ENCODE assay signal across 11 cellular contexts in the genomic region with DNA sequence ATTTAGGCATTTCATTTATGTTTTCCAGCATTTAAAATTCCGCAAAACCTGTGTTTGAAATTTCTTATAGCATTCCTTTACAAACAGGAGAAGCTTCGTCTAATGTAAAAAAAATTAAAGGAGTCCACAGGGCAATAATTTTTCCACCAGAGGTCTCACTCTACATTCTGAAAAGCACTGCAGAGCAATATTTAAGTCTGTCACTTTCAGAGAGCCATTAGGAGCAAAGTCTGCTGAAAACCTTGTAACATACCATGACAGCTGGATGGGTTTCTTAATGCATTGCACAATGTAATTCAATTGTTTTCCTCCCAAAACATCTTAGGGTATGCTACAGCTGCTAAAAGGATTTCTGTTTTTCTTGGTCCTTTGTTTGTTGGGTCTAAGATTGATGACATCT. TPM values are rescaled to one million over a fixed set of nuclear protein-coding genes. Genes with fewer than 3 reads are reported as not detected.
DNase-seq lines count a peak whose midpoint lies in the region; FAIRE-seq and TF ChIP-seq lines count a peak whose summit lies in the region.
"Had no signal": no experiment of that assay in that cellular context is flagged by ENCODE, and none has a peak within 500 bp of the region (broad histone marks: within the 10 kb centered on the region; RNA-seq: fewer than 3 reads in every experiment).

No MANE protein-coding gene starts in this region.

- no peaks in the 10 kb centered on the region for H3K27me3 Mint-ChIP-seq in brain
- H3K27me3 Mint-ChIP-seq: activated naive CD8-positive, alpha-beta T cell treated with anti-CD3 and anti-CD28 coated beads for 36 hours had no signal

- H3K4me3 Mint-ChIP-seq in brain, result no peak overlapping the region
- H3K4me3 Mint-ChIP-seq: activated naive CD8-positive, alpha-beta T cell treated with anti-CD3 and anti-CD28 coated beads for 36 hours had no signal

- peaks cover 43% of the 10 kb centered on the region for H3K36me3 ChIP-seq in muscle layer of colon (ENCODE audit: insufficient read depth, low read length)

- H3K27ac ChIP-seq in muscle layer of colon (ENCODE audit: low read depth, low read length), result peak overlapping the region; percentile 40

- TF ChIP-seq CTCF in D721Med (IDR thresholded peaks at IDR 0.05; ENCODE audit: insufficient read depth, missing control alignments), result peak; percentile 30
- peak; percentile 50 for TF ChIP-seq CTCF in LNCaP clone FGC (IDR thresholded peaks at IDR 0.05; ENCODE audit: control insufficient read depth, extremely low read depth, insufficient read depth)
- peak; percentile 42 to 48 for TF ChIP-seq CTCF in brain (conservative IDR thresholded peaks at IDR 0.05)

- no peaks in the 10 kb centered on the region for H3K4me1 Mint-ChIP-seq in brain
- H3K4me1 Mint-ChIP-seq: activated naive CD8-positive, alpha-beta T cell treated with anti-CD3 and anti-CD28 coated beads for 36 hours had no signal

- peaks cover 25% of the 10 kb centered on the region for H3K4me1 ChIP-seq in muscle layer of colon (ENCODE audit: insufficient read depth, low read length)

- no peaks in the 10 kb centered on the region for H3K9me3 Mint-ChIP-seq in brain
- H3K9me3 Mint-ChIP-seq: activated naive CD8-positive, alpha-beta T cell treated with anti-CD3 and anti-CD28 coated beads for 36 hours had no signal

- no peaks in the 10 kb centered on the region for H3K27me3 ChIP-seq in muscle layer of colon (ENCODE audit: control insufficient read depth in 1 of 2, insufficient read depth in 2 of 2, low read length in 2 of 2)

- intact Hi-C loops in posterior vena cava (cut with DNase I), result no loop called here

- H3K36me3 Mint-ChIP-seq in brain, result peaks cover 35% of the 10 kb centered on the region

- H3K9me3 ChIP-seq in muscle layer of colon (ENCODE audit: low read length), result no peaks in the 10 kb centered on the region

- DNase-seq in D721Med (ENCODE audit: insufficient read length, low spot score) (no peak), LNCaP clone FGC (ENCODE audit: low read depth) (no peak), posterior vena cava (ENCODE audit: low spot score) (no peak), inferior parietal cortex (ENCODE audit: extremely low spot score) (no peak), NCI-H2227 (lab: John Stamatoyannopoulos, UW; ENCODE audit: unreplicated experiment) (no peak), NCI-H510A (lab: John Stamatoyannopoulos, UW) (no peak)
- DNase-seq: activated naive CD8-positive, alpha-beta T cell treated with anti-CD3 and anti-CD28 coated beads for 36 hours; SHP77 had no signal

- no peak overlapping the region for H3K27ac Mint-ChIP-seq in brain
- H3K27ac Mint-ChIP-seq: activated naive CD8-positive, alpha-beta T cell treated with anti-CD3 and anti-CD28 coated beads for 36 hours had no signal

- no peak overlapping the region for H3K9ac ChIP-seq in muscle layer of colon (ENCODE audit: low read length)

- FAIRE-seq in D721Med (lab: Jason Lieb, UNC), result no peak
- FAIRE-seq: GM18507 had no signal

- H3K4me3 ChIP-seq in LNCaP clone FGC (ENCODE audit: low read depth, low read length) (no peak overlapping the region), muscle layer of colon (ENCODE audit: low read depth in 1 of 2, low read length in 2 of 2) (no peak overlapping the region)

RNA-seq across cellular contexts. Expression of gene BAG2, which starts 18.0 kb away (rescaled TPM):
- 0.63 TPM for polyA plus RNA-seq in brain (ENCODE audit: insufficient read depth, low read depth, low replicate concordance)
- total RNA-seq in posterior vena cava, result 10 to 100 TPM; 32.6 to 45.8 TPM

RNA-seq across cellular contexts. Expression of gene RAB23, which starts 32.0 kb away (rescaled TPM):
- polyA plus RNA-seq in brain (ENCODE audit: insufficient read depth, low read depth, low replicate concordance), result 4.7 TPM
- total RNA-seq in posterior vena cava, result 10 to 100 TPM; 46.6 to 73.9 TPM
